8 cellular contexts compared by ENCODE assay signal in the genomic region with DNA sequence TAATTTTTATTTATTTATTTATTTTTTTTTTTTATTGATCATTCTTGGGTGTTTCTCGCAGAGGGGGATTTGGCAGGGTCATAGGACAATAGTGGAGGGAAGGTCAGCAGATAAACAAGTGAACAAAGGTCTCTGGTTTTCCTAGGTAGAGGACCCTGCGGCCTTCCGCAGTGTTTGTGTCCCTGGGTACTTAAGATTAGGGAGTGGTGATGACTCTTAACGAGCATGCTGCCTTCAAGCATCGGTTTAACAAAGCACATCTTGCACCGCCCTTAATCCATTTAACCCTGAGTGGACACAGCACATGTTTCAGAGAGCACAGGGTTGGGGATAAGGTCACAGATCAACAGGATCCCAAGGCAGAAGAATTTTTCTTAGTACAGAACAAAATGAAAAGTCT. TPM values are rescaled to one million over a fixed set of nuclear protein-coding genes. Genes with fewer than 3 reads are reported as not detected.
DNase-seq lines count a peak whose midpoint lies in the region; ATAC-seq, FAIRE-seq and TF ChIP-seq lines count a peak whose summit lies in the region.
"Not testable (repeated sequence)": the region's sequence is repeated elsewhere in the genome, so short reads cannot be mapped to it uniquely, and the experiment has no call there.

No MANE protein-coding gene starts in this region.

- not testable (repeated sequence) for H3K27ac Mint-ChIP-seq in H9
- peak overlapping the region; percentile 66 for H3K27ac Mint-ChIP-seq in MCF 10A (ENCODE audit: low read depth, unreplicated experiment)

- not testable (repeated sequence) for H3K9me3 Mint-ChIP-seq in H9; MCF 10A (ENCODE audit: unreplicated experiment)

- H3K23me2 ChIP-seq in H9 (ENCODE audit: insufficient read length, low read depth, low read length, poor library complexity, severe bottlenecking), result not testable (repeated sequence)

- not testable (repeated sequence) for H3K9ac ChIP-seq in H9 (ENCODE audit: extremely low read depth, insufficient read length, low read length); SK-N-SH

- H3K36me3 ChIP-seq in SK-N-SH (replicated peaks in 1 of 2; ENCODE audit: control insufficient read depth in 1 of 2, insufficient read depth in 2 of 2, low read length in 1 of 2); hepatocyte (replicated peaks; ENCODE audit: insufficient read depth, low read depth); neuron (ENCODE audit: insufficient read depth, low read length); suprapubic skin: not testable (repeated sequence)

- not testable (repeated sequence) for H2BK20ac ChIP-seq in H9 (ENCODE audit: low read depth, low read length, poor library complexity, severe bottlenecking)

- H3K18ac ChIP-seq in H9 (ENCODE audit: insufficient read length, low read depth, low read length), result not testable (repeated sequence)

- ATAC-seq in A549, result not testable (repeated sequence)

- H2AFZ ChIP-seq in H9 (ENCODE audit: low read length); SK-N-SH (ENCODE audit: low read depth); hepatocyte; neuron (ENCODE audit: low read depth, low read length): not testable (repeated sequence)

- TF ChIP-seq POLR2A in A549 (IDR thresholded peaks at IDR 0.05; ENCODE audit: low read length); suprapubic skin (IDR thresholded peaks at IDR 0.05): not testable (repeated sequence)

- H3K14ac ChIP-seq in H9 (ENCODE audit: insufficient read depth, low read length), result not testable (repeated sequence)

- peaks cover 15 to 16% of the 10 kb centered on the region in 2 experiments for H3K4me1 Mint-ChIP-seq in H9
- H3K4me1 Mint-ChIP-seq in MCF 10A (ENCODE audit: insufficient read depth, unreplicated experiment), result peaks cover 13% of the 10 kb centered on the region

- DNase-seq in A549 (ENCODE audit: low read depth in 1 of 2, low spot score in 1 of 2); H9; SK-N-SH; MCF 10A (ENCODE audit: unreplicated experiment); epithelial cell of proximal tubule (ENCODE audit: low read depth); hepatocyte (ENCODE audit: low spot score); suprapubic skin (ENCODE audit: low spot score in 2 of 2): not testable (repeated sequence)

- not testable (repeated sequence) for H2BK12ac ChIP-seq in H9 (ENCODE audit: insufficient read length, low read depth, low read length)

- H3K9me3 ChIP-seq in A549; H9 (ENCODE audit: control insufficient read depth, low read depth, low read length); SK-N-SH; hepatocyte (ENCODE audit: low read depth); neuron (ENCODE audit: low read length); suprapubic skin: not testable (repeated sequence)

- not testable (repeated sequence) for H2AK5ac ChIP-seq in H9 (ENCODE audit: insufficient read length, low read length)

- not testable (repeated sequence) for H3K9me2 ChIP-seq in SK-N-SH; hepatocyte (replicated peaks; ENCODE audit: insufficient read depth)

- H3K27me3 ChIP-seq in H9 (ENCODE audit: insufficient read depth, low read length) (peaks cover 13% of the 10 kb centered on the region), hepatocyte (peaks cover 11% of the 10 kb centered on the region), neuron (ENCODE audit: insufficient read depth, low read length) (peaks cover 28% of the 10 kb centered on the region)
- H3K27me3 ChIP-seq in SK-N-SH (ENCODE audit: insufficient read depth); suprapubic skin: not testable (repeated sequence)

- not testable (repeated sequence) for H3K79me1 ChIP-seq in H9 (ENCODE audit: insufficient read depth, low read depth, low read length, poor library complexity, severe bottlenecking)

- H4K8ac ChIP-seq in H9 (replicated peaks; ENCODE audit: insufficient read length, low read depth, low read length), result not testable (repeated sequence)

- H3K4me3 Mint-ChIP-seq in H9, result not testable (repeated sequence)
- H3K4me3 Mint-ChIP-seq in MCF 10A (ENCODE audit: unreplicated experiment), result peak overlapping the region; percentile 71

- peak overlapping the region in 1 of 2 experiments; percentile 75; a peak in 3 of 6 replicates for H3K27ac ChIP-seq in A549
- H3K27ac ChIP-seq in H9 (ENCODE audit: insufficient read length, low read depth, low read length); SK-N-SH (ENCODE audit: low read depth in 2 of 2, low read length in 1 of 2); hepatocyte: not testable (repeated sequence)
- H3K27ac ChIP-seq in suprapubic skin, result peak overlapping the region; percentile 18

- not testable (repeated sequence) for FAIRE-seq in A549 (lab: Jason Lieb, UNC)

- not testable (repeated sequence) for H3K79me2 ChIP-seq in H9 (ENCODE audit: insufficient read depth, low read length); SK-N-SH (ENCODE audit: insufficient read depth); hepatocyte

- H3K4me3 ChIP-seq in A549 (peak overlapping the region; percentile 45; the same call in 2 of the 3 replicates), SK-N-SH (ENCODE audit: low read depth in 2 of 2, low read length in 1 of 2) (peak overlapping the region in 1 of 2 experiments; percentile 53; a peak in 2 of 4 replicates), epithelial cell of proximal tubule (ENCODE audit: low read depth, low read length) (peak overlapping the region; percentile 66), neuron (ENCODE audit: low read length) (peak overlapping the region; percentile 44), suprapubic skin (peak overlapping the region; percentile 64)
- not testable (repeated sequence) for H3K4me3 ChIP-seq in hepatocyte

- not testable (repeated sequence) for H4K20me1 ChIP-seq in H9 (ENCODE audit: control insufficient read depth, insufficient read depth, insufficient read length); SK-N-SH (ENCODE audit: insufficient read depth); hepatocyte (ENCODE audit: insufficient read depth, poor library complexity, severe bottlenecking)

- H3K4me1 ChIP-seq in A549; H9 (ENCODE audit: insufficient read depth, low read length); SK-N-SH (ENCODE audit: control insufficient read depth in 1 of 2, insufficient read depth in 2 of 2, low read depth in 1 of 2, low read length in 1 of 2); hepatocyte (ENCODE audit: insufficient read depth); neuron (ENCODE audit: insufficient read depth, low read length): not testable (repeated sequence)
- peaks cover 11% of the 10 kb centered on the region for H3K4me1 ChIP-seq in suprapubic skin

- H2BK5ac ChIP-seq in H9 (ENCODE audit: insufficient read length, low read length), result not testable (repeated sequence)

- POLR2A ChIA-PET in A549 (lab: Yijun Ruan, JAX) (interaction anchor here (1.0 kb wide), 1 partner anchor 9 kb away, joined by 4 read pairs; a partner anchor contains a TSS), MCF 10A (lab: Yijun Ruan, JAX) (interaction anchor here (1.9 kb wide), 1 partner anchor 19 kb away, joined by 8 read pairs; no protein-coding TSS in a partner anchor)
- POLR2A ChIA-PET in SK-N-SH (lab: Yijun Ruan, JAX), result not testable (repeated sequence)

- H3K36me3 Mint-ChIP-seq in H9 (ENCODE audit: insufficient read depth in 1 of 3, low read depth in 3 of 3), result peaks cover 6 to 11% (median 7%) of the 10 kb centered on the region in 3 experiments; a peak in 6 of 7 replicates
- not testable (repeated sequence) for H3K36me3 Mint-ChIP-seq in MCF 10A (ENCODE audit: insufficient read depth, unreplicated experiment)

- not testable (repeated sequence) for TF ChIP-seq CTCF in A549 (IDR thresholded peaks at IDR 0.05); H9 (conservative IDR thresholded peaks at IDR 0.05); SK-N-SH (IDR thresholded peaks at IDR 0.05); MCF 10A (IDR thresholded peaks at IDR 0.05; ENCODE audit: unreplicated experiment); epithelial cell of proximal tubule (conservative IDR thresholded peaks at IDR 0.05; ENCODE audit: low read depth, low read length); hepatocyte (IDR thresholded peaks at IDR 0.05; ENCODE audit: poor library complexity); suprapubic skin (IDR thresholded peaks at IDR 0.05)

- 38% methylated on average over 5 of the region's 6 CpGs for WGBS in A549 (ENCODE audit: missing lambda C conversion rate)
- WGBS in H9 (ENCODE audit: extremely low coverage, insufficient read length, low lambda C conversion rate), result no CpG with 5 or more reads among the region's 6 CpGs
- 57% methylated on average over 6 of the region's 6 CpGs for WGBS in SK-N-SH (ENCODE audit: low lambda C conversion rate)
- 27% methylated on average over 5 of the region's 6 CpGs for WGBS in hepatocyte (ENCODE audit: low lambda C conversion rate, missing lambda C conversion rate)
- WGBS in suprapubic skin, result 25% methylated on average over 6 of the region's 6 CpGs

- not testable (repeated sequence) for H2BK120ac ChIP-seq in H9 (ENCODE audit: low read depth, low read length, poor library complexity, severe bottlenecking)

- H2BK15ac ChIP-seq in H9 (ENCODE audit: low read depth, low read length), result not testable (repeated sequence)

- intact Hi-C loops in MCF 10A (cut with micrococcal nuclease), result not testable (repeated sequence)

- peak overlapping the region; percentile 80; the same call in 2 of the 3 replicates for H3K4me2 ChIP-seq in A549
- peak overlapping the region; percentile 68 for H3K4me2 ChIP-seq in H9 (ENCODE audit: insufficient read depth, insufficient read length, low read length)
- peak overlapping the region; percentile 95; the same call in 1 of the 2 replicates for H3K4me2 ChIP-seq in SK-N-SH
- H3K4me2 ChIP-seq in hepatocyte, result peak overlapping the region; percentile 90

- H4K5ac ChIP-seq in H9 (ENCODE audit: insufficient read length, low read depth, low read length), result not testable (repeated sequence)

- CTCF ChIA-PET in A549 (lab: Yijun Ruan, JAX); SK-N-SH (lab: Yijun Ruan, JAX): not testable (repeated sequence)
- CTCF ChIA-PET in MCF 10A (lab: Yijun Ruan, JAX), result interaction anchor here (1.6 kb wide), 1 partner anchor 39 kb away, joined by 3 read pairs; no protein-coding TSS in a partner anchor

- H3F3A ChIP-seq in SK-N-SH (replicated peaks; ENCODE audit: insufficient read depth), result peaks cover 15% of the 10 kb centered on the region

- TF ChIP-seq RAD21 in A549 (conservative IDR thresholded peaks at IDR 0.05 in 1 of 2, IDR thresholded peaks at IDR 0.05 in 1 of 2); SK-N-SH (IDR thresholded peaks at IDR 0.05; ENCODE audit: low read length): not testable (repeated sequence)

- H4K91ac ChIP-seq in H9 (ENCODE audit: insufficient read length, low read depth, low read length), result not testable (repeated sequence)

- not testable (repeated sequence) for H3K23ac ChIP-seq in H9 (ENCODE audit: insufficient read length, low read depth, low read length)

- not testable (repeated sequence) for BruUV-seq in MCF 10A (replicated peaks; lab: Mats Ljungman, UMichigan)

- H3K4ac ChIP-seq in H9 (ENCODE audit: low read depth, low read length), result not testable (repeated sequence)

- TF ChIP-seq EP300 in A549 (IDR thresholded peaks at IDR 0.05); SK-N-SH (IDR thresholded peaks at IDR 0.05; ENCODE audit: borderline replicate concordance in 1 of 2, low read depth in 1 of 2, low read length in 1 of 2); suprapubic skin (IDR thresholded peaks at IDR 0.05): not testable (repeated sequence)

- not testable (repeated sequence) for H3K56ac ChIP-seq in H9 (ENCODE audit: insufficient read length, low read depth, low read length)

- H3T11ph ChIP-seq in H9 (ENCODE audit: low read length), result not testable (repeated sequence)

- peaks cover 74% of the 10 kb centered on the region for H3K27me3 Mint-ChIP-seq in H9 (ENCODE audit: low read depth)
- not testable (repeated sequence) for H3K27me3 Mint-ChIP-seq in MCF 10A (ENCODE audit: insufficient read depth, unreplicated experiment)

RNA-seq across cellular contexts. Expression of a gene that starts 8.8 kb away (rescaled TPM):
- 21.7 and 22.6 TPM in 2 replicates for polyA plus RNA-seq in A549 (2011; rRNA removed)
- 14.8 and 16.8 TPM in 2 replicates for polyA plus RNA-seq in A549 (2012; cell fraction: cytosol; rRNA removed)
- polyA plus RNA-seq in A549 (2012; cell fraction: nucleus; rRNA removed), result 9.5 and 10.9 TPM in 2 replicates
- polyA plus RNA-seq in A549 (2017; fragmentation: RNase III; extraction: RNeasy Plus Mini Kit Qiagen cat#74134 plus additional on column Dnase treatment), result 9.8 to 10.0 TPM (median 9.9 TPM) in 3 replicates
- polyA minus RNA-seq in A549 (2011; rRNA and poly(A)+ RNA removed), result 25.3 and 32.3 TPM in 2 replicates
- 15.0 and 15.6 TPM in 2 replicates for total RNA-seq in H9 (2021)
- 20.1 and 22.6 TPM in 2 replicates for polyA plus RNA-seq in SK-N-SH (2012; rRNA removed)
- 17.7 and 18.3 TPM in 2 replicates for polyA plus RNA-seq in SK-N-SH (2012; cell fraction: cytosol; rRNA removed)
- 16.7 and 22.2 TPM in 2 replicates for polyA plus RNA-seq in SK-N-SH (2012; cell fraction: nucleus; rRNA removed)
- 38.0 and 41.3 TPM in 2 replicates for total RNA-seq in MCF 10A (2022)
- 25.8 and 33.2 TPM in 2 replicates for total RNA-seq in epithelial cell of proximal tubule
- total RNA-seq in hepatocyte, result 16.1 and 21.3 TPM in 2 replicates
- 11.5 and 15.5 TPM in 2 replicates for polyA plus RNA-seq in hepatocyte
- total RNA-seq in suprapubic skin, result 10 to 100 TPM; 33.1 to 55.5 (median 43.0) TPM
